ENCODE assay signal across 8 cellular contexts in the genomic region with DNA sequence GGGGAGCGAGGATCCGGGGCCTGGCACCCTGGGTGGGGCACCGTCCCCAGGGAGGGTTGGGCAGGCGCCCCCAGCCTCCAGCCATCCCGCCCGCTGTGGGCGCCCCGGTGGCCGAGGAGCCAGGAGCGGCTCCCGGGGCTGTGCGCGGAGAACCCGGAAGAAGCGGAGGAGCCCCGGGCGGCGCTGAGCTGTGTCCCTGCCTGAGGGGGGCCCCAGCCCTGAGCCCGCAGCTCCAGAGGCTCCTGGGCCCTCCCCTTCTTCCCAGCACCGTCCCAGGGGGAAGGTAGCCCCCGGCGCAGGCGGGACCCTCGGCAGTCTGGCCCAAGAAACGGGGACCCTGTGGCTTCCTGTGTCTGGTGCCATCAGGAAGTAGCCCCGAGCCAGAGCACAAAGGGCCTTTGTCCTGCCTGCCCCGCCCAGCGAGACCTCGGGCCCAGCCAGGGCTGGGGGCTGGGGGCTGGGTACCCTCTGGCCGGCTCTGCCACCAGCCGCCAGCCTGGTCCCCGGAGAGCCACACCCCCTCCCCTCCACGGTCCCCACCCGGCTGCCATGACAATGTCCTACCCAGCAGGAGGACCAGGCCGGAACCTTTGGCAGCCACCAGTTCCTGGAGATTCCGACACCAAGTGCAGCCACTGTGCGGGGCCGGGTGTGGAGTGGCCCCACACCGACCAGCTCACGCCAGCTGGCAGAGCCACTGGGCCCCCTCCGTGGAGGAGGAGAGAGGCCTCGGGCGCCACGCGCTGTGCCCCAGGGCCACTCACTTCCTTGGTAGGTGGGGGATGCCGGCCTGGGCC.
DNase-seq lines count a peak whose midpoint lies in the region; ATAC-seq and TF ChIP-seq lines count a peak whose summit lies in the region.

No MANE protein-coding gene starts in this region.

- H3K27ac Mint-ChIP-seq in stimulated activated naive B cell treated with anti-CD40 and anti-IgM and Interleukin-4, amounts not matched to agents 10 μg/mL and 1 μg/mL and 100 μg/mL, for 72 hours = peak overlapping the region; percentile 93

- peak overlapping the region; percentile 89 for H2AFZ ChIP-seq in SU-DHL-6 (ENCODE audit: low read depth, low read length, severe bottlenecking)

- no peak for TF ChIP-seq CTCF in SU-DHL-6 (IDR thresholded peaks at IDR 0.05; ENCODE audit: insufficient read depth, low read length, poor library complexity, severe bottlenecking)

- H3K9ac ChIP-seq in ES-I3 (ENCODE audit: low read depth, low read length) (peak overlapping the region; percentile 59), SU-DHL-6 (ENCODE audit: low read length) (peak overlapping the region; percentile 66)

- H3F3A ChIP-seq in SU-DHL-6 (ENCODE audit: insufficient read depth) = no peaks in the 10 kb centered on the region

- H3K36me3 ChIP-seq in ES-I3 (ENCODE audit: insufficient read depth, low read length) (no peaks in the 10 kb centered on the region), SU-DHL-6 (ENCODE audit: low read length) (no peaks in the 10 kb centered on the region)

- peak; percentile 52 for ATAC-seq in HG02759 (IDR thresholded peaks at IDR 0.05; ENCODE audit: unreplicated experiment)
- peak; percentile 71 to 72 for ATAC-seq in stimulated activated naive B cell treated with anti-CD40 and anti-IgM and Interleukin-4, amounts not matched to agents 10 μg/mL and 1 μg/mL and 100 μg/mL, for 72 hours (replicated peaks)
- no peak for ATAC-seq in HG02938 (IDR thresholded peaks at IDR 0.05; ENCODE audit: unreplicated experiment)
- ATAC-seq in GM18517 (IDR thresholded peaks at IDR 0.05; ENCODE audit: unreplicated experiment) = no peak

- H3K27me3 ChIP-seq in SU-DHL-6 (ENCODE audit: low read length) = no peaks in the 10 kb centered on the region

- H3K9me3 ChIP-seq in ES-I3 (ENCODE audit: control insufficient read depth, insufficient read depth, low read length) (no peaks in the 10 kb centered on the region), SU-DHL-6 (ENCODE audit: insufficient read depth, low read length) (peaks cover 2% of the 10 kb centered on the region; the same call in 1 of the 2 replicates)

- peak overlapping the region; percentile 58 for H3K4me3 ChIP-seq in SU-DHL-6 (ENCODE audit: insufficient read depth, low read length, poor library complexity, severe bottlenecking)

- H3K9me3 Mint-ChIP-seq in stimulated activated naive B cell treated with anti-CD40 and anti-IgM and Interleukin-4, amounts not matched to agents 10 μg/mL and 1 μg/mL and 100 μg/mL, for 72 hours = peaks cover 7 to 8% of the 10 kb centered on the region in 2 donors

- no peaks in the 10 kb centered on the region for H3K79me2 ChIP-seq in SU-DHL-6 (ENCODE audit: insufficient read depth, low read length)

- H3K4me3 Mint-ChIP-seq in stimulated activated naive B cell treated with anti-CD40 and anti-IgM and Interleukin-4, amounts not matched to agents 10 μg/mL and 1 μg/mL and 100 μg/mL, for 72 hours = peak overlapping the region; percentile 81 to 85

- no peaks in the 10 kb centered on the region for H3K9me2 ChIP-seq in SU-DHL-6 (replicated peaks; ENCODE audit: insufficient read depth, low read length)

- peak; percentile 69 for DNase-seq in kidney tubule cell (ENCODE audit: low spot score)
- DNase-seq in stimulated activated naive B cell treated with anti-CD40 and anti-IgM and Interleukin-4, amounts not matched to agents 10 μg/mL and 1 μg/mL and 100 μg/mL, for 72 hours = no peak

- no peaks in the 10 kb centered on the region for H3K27me3 Mint-ChIP-seq in stimulated activated naive B cell treated with anti-CD40 and anti-IgM and Interleukin-4, amounts not matched to agents 10 μg/mL and 1 μg/mL and 100 μg/mL, for 72 hours

- H3K27ac ChIP-seq in SU-DHL-6 (ENCODE audit: low read depth, low read length) (no peak overlapping the region), cingulate gyrus (ENCODE audit: low read depth, low read length) (peak overlapping the region; percentile 96)

- H3K4me1 Mint-ChIP-seq in stimulated activated naive B cell treated with anti-CD40 and anti-IgM and Interleukin-4, amounts not matched to agents 10 μg/mL and 1 μg/mL and 100 μg/mL, for 72 hours = peaks cover 3 to 25% of the 10 kb centered on the region in 2 donors

- peak overlapping the region; percentile 87 for H3K4me2 ChIP-seq in SU-DHL-6 (ENCODE audit: low read depth, low read length, poor library complexity, severe bottlenecking)

- peaks cover 3% of the 10 kb centered on the region; the same call in 1 of the 2 replicates for H3K4me1 ChIP-seq in ES-I3 (ENCODE audit: insufficient read depth, low read length)

- H4K20me1 ChIP-seq in SU-DHL-6 (ENCODE audit: low read depth, low read length) = no peaks in the 10 kb centered on the region

- peaks cover 4 to 5% of the 10 kb centered on the region in 2 donors for H3K36me3 Mint-ChIP-seq in stimulated activated naive B cell treated with anti-CD40 and anti-IgM and Interleukin-4, amounts not matched to agents 10 μg/mL and 1 μg/mL and 100 μg/mL, for 72 hours

Comparison
In these comparisons a context has a peak if more than half of its experiments do, and no peak if none do; other contexts are left out.
1. ATAC-seq: peak in HG02759 (single experiment) and stimulated activated naive B cell treated with anti-CD40 and anti-IgM and Interleukin-4, amounts not matched to agents 10 μg/mL and 1 μg/mL and 100 μg/mL, for 72 hours (2 of 2); none in HG02938 (single experiment) and GM18517 (single experiment).